Comparison of ENCODE assay signal across 1 cellular context in genomic region chr16:30766922-30767284, GRCh38.
TF ChIP-seq lines count a peak whose summit lies in the region.

No MANE protein-coding gene starts in this region.

TF ChIP-seq in WTC11, 78 proteins besides CTCF, POLR2A, EP300 and RAD21 (continued from another document):
- TF ChIP-seq NR1H2 (CRISPR knock-in tag; IDR thresholded peaks at IDR 0.05): no peak
- TF ChIP-seq, protein P1, sequence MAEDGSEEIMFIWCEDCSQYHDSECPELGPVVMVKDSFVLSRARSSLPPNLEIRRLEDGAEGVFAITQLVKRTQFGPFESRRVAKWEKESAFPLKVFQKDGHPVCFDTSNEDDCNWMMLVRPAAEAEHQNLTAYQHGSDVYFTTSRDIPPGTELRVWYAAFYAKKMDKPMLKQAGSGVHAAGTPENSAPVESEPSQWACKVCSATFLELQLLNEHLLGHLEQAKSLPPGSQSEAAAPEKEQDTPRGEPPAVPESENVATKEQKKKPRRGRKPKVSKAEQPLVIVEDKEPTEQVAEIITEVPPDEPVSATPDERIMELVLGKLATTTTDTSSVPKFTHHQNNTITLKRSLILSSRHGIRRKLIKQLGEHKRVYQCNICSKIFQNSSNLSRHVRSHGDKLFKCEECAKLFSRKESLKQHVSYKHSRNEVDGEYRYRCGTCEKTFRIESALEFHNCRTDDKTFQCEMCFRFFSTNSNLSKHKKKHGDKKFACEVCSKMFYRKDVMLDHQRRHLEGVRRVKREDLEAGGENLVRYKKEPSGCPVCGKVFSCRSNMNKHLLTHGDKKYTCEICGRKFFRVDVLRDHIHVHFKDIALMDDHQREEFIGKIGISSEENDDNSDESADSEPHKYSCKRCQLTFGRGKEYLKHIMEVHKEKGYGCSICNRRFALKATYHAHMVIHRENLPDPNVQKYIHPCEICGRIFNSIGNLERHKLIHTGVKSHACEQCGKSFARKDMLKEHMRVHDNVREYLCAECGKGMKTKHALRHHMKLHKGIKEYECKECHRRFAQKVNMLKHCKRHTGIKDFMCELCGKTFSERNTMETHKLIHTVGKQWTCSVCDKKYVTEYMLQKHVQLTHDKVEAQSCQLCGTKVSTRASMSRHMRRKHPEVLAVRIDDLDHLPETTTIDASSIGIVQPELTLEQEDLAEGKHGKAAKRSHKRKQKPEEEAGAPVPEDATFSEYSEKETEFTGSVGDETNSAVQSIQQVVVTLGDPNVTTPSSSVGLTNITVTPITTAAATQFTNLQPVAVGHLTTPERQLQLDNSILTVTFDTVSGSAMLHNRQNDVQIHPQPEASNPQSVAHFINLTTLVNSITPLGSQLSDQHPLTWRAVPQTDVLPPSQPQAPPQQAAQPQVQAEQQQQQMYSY (CRISPR knock-in tag; IDR thresholded peaks at IDR 0.05): no peak
- TF ChIP-seq NFE2L1 (CRISPR knock-in tag; IDR thresholded peaks at IDR 0.05): no peak
- no peak for TF ChIP-seq ERG (CRISPR knock-in tag; IDR thresholded peaks at IDR 0.05)
- no peak for TF ChIP-seq ZBTB43 (CRISPR knock-in tag; IDR thresholded peaks at IDR 0.05)
- TF ChIP-seq ZNF396 (CRISPR knock-in tag; IDR thresholded peaks at IDR 0.05; ENCODE audit: borderline replicate concordance): no peak
- no peak for TF ChIP-seq ELF4 (CRISPR knock-in tag; IDR thresholded peaks at IDR 0.05; ENCODE audit: low read depth)
- TF ChIP-seq ZNF317 (CRISPR knock-in tag; IDR thresholded peaks at IDR 0.05; ENCODE audit: borderline replicate concordance, low read depth): no peak
TF ChIP-seq in WTC11: peak in this region for 0.
